14 cellular contexts compared by ENCODE assay signal in the genomic region with DNA sequence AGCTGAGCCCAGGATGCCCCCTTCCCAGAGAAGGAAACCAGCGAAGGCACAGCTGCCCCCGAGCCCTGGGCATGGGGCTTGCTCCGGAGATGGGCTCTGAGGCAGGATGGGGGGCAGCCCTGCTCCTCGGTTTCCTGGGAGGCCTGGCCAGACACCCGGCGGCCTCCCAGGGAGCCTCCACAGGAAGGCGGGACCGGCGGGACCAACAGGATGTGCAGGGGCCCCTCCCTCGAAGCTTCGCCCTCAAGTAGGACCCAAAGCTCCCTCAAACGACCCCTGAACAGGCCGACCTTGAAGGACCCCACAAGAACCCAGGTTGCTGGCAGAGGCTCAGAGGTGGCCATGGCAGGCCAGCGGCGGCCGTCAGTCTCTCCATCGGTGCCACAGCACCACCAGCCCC. TPM values are rescaled to one million over a fixed set of nuclear protein-coding genes. Genes with fewer than 3 reads are reported as not detected.
DNase-seq lines count a peak whose midpoint lies in the region; ATAC-seq, FAIRE-seq and TF ChIP-seq lines count a peak whose summit lies in the region.
"Had no signal": no experiment of that assay in that cellular context is flagged by ENCODE, and none has a peak within 500 bp of the region (broad histone marks: within the 10 kb centered on the region; RNA-seq: fewer than 3 reads in every experiment).

No MANE protein-coding gene starts in this region.

- no peaks in the 10 kb centered on the region for H3K36me3 ChIP-seq in esophagus muscularis mucosa
- peaks cover 0 to 2% (median 0%) of the 10 kb centered on the region in 6 donors for H3K36me3 ChIP-seq in spleen

- no peak for TF ChIP-seq EP300 in esophagus muscularis mucosa (IDR thresholded peaks at IDR 0.05)

- H3K27me3 ChIP-seq in esophagus muscularis mucosa (peaks cover 0 to 6% (median 0%) of the 10 kb centered on the region in 4 donors), spleen (replicated peaks in 1 of 7) (peaks cover 0 to 38% (median 8%) of the 10 kb centered on the region in 7 donors)
- H3K27me3 ChIP-seq: dorsolateral prefrontal cortex had no signal

- TF ChIP-seq POLR2A in esophagus muscularis mucosa (IDR thresholded peaks at IDR 0.05; ENCODE audit: low read depth) (no peak), spleen (IDR thresholded peaks at IDR 0.05) (no peak)

- in situ Hi-C loops in KBM-7 (cut with MboI; ENCODE audit: low pct_unique_long_range_greater_than_20kb, low sequenced_read_pairs) = no loop called here

- peak overlapping the region in 3 of 4 donors; percentile 51 to 63 (median 55) for H3K27ac ChIP-seq in esophagus muscularis mucosa (replicated peaks in 1 of 4)
- peak overlapping the region in 7 of 8 donors; percentile 36 to 86 (median 76) for H3K27ac ChIP-seq in spleen

- intact Hi-C loops in esophagus muscularis mucosa (cut with DNase I) (no loop called here), spleen (cut with DNase I; ENCODE audit: low total_unique reads) (no loop called here)

- WGBS in esophagus muscularis mucosa = 62% methylated on average over 3 of the region's 17 CpGs
- 10 to 40% (median 19%) methylated on average over 6 to 17 of the region's 17 CpGs for WGBS in spleen, 5 donors

- H3K4me1 ChIP-seq in esophagus muscularis mucosa (peaks cover 34 to 43% (median 41%) of the 10 kb centered on the region in 4 donors), spleen (peaks cover 24 to 74% (median 46%) of the 10 kb centered on the region in 6 donors)

- no peak for ATAC-seq in HG03457 (IDR thresholded peaks at IDR 0.05; ENCODE audit: unreplicated experiment)

- H3K4me3 ChIP-seq in esophagus muscularis mucosa (peak overlapping the region in 2 of 4 donors; percentile 12 to 35), spleen (peak overlapping the region in 2 of 8 donors; percentile 13 to 44)

- peak; percentile 40 for DNase-seq in ELR (ENCODE audit: low read depth)
- peak; percentile 25 for DNase-seq in RCC 7860 (ENCODE audit: low spot score)
- no peak for DNase-seq in esophagus muscularis mucosa (ENCODE audit: extremely low spot score)
- no peak for DNase-seq in spleen
- no peak for DNase-seq in NCI-H526 (lab: John Stamatoyannopoulos, UW)
- DNase-seq in CD1c-positive myeloid dendritic cell (ENCODE audit: extremely low spot score) = no peak
- no peak for DNase-seq in KBM-7
- DNase-seq: dorsolateral prefrontal cortex; NCI-H1048; NCI-H524; stimulated activated naive CD4-positive, alpha-beta T cell had no signal

- H3K9me3 ChIP-seq in esophagus muscularis mucosa (no peaks in the 10 kb centered on the region), spleen (no peaks in the 10 kb centered on the region)

- no peak for TF ChIP-seq CTCF in esophagus muscularis mucosa (IDR thresholded peaks at IDR 0.05)
- no peak for TF ChIP-seq CTCF in spleen (IDR thresholded peaks at IDR 0.05 in 8 of 11, conservative IDR thresholded peaks at IDR 0.05 in 3 of 11)

- FAIRE-seq in RCC 7860 (lab: Jason Lieb, UNC) = no peak

RNA-seq across cellular contexts. Expression of gene EXD3, which starts 11.7 kb away (rescaled TPM):
- total RNA-seq in esophagus muscularis mucosa (10 to 100 TPM in 3 of 4 donors, 1 to 10 TPM in 1; 8.3 to 22.3 (median 14.2) TPM), spleen (10 to 100 TPM; 14.5 to 52.8 (median 29.8) TPM)
- 10 to 100 TPM; 15.6 to 62.3 (median 43.4) TPM for polyA plus RNA-seq in spleen

RNA-seq across cellular contexts. Expression of gene NOXA1, which starts 11.9 kb away (rescaled TPM):
- 1 to 10 TPM; 2.1 to 4.0 (median 3.0) TPM for total RNA-seq in esophagus muscularis mucosa
- total RNA-seq in spleen = 10 to 100 TPM in 2 of 7 donors, 1 to 10 TPM in 5; 1.9 to 15.0 (median 5.3) TPM
- 10 to 100 TPM in 1 of 3 donors, 1 to 10 TPM in 2; 3.2 to 10.7 (median 7.8) TPM for polyA plus RNA-seq in spleen

RNA-seq across cellular contexts. Expression of gene ENTPD8, which starts 29.9 kb away (rescaled TPM):
- not detected for total RNA-seq in esophagus muscularis mucosa
- under 1 TPM in 3 of 7 donors, not detected in 4; 0.26 to 0.37 (median 0.28) TPM for total RNA-seq in spleen
- under 1 TPM; 0.07 to 0.10 (median 0.09) TPM for polyA plus RNA-seq in spleen
- total RNA-seq: activated CD4-positive, alpha-beta T cell treated with anti-CD3 and anti-CD28 coated beads, Interleukin-2, amount 10 ng/mL, durations not matched to agents 7 days and 5 days; lower leg skin had no signal

RNA-seq across cellular contexts. Expression of gene NSMF, which starts 47.9 kb away (rescaled TPM):
- total RNA-seq in esophagus muscularis mucosa (10 to 100 TPM; 41.9 to 71.0 (median 58.9) TPM), spleen (10 to 100 TPM; 21.8 to 39.0 (median 25.5) TPM)
- 10 to 100 TPM; 21.8 to 49.3 (median 26.7) TPM for polyA plus RNA-seq in spleen

Comparison
In these comparisons a context has a peak if more than half of its experiments do, and no peak if none do; other contexts are left out.
1. DNase-seq: peak in ELR (single experiment) and RCC 7860 (single experiment); none in esophagus muscularis mucosa (single experiment), spleen (single experiment), NCI-H526 (0 of 2), CD1c-positive myeloid dendritic cell (single experiment) and KBM-7 (single experiment).